Comparison of ENCODE assay signal across 8 cellular contexts in the genomic region with DNA sequence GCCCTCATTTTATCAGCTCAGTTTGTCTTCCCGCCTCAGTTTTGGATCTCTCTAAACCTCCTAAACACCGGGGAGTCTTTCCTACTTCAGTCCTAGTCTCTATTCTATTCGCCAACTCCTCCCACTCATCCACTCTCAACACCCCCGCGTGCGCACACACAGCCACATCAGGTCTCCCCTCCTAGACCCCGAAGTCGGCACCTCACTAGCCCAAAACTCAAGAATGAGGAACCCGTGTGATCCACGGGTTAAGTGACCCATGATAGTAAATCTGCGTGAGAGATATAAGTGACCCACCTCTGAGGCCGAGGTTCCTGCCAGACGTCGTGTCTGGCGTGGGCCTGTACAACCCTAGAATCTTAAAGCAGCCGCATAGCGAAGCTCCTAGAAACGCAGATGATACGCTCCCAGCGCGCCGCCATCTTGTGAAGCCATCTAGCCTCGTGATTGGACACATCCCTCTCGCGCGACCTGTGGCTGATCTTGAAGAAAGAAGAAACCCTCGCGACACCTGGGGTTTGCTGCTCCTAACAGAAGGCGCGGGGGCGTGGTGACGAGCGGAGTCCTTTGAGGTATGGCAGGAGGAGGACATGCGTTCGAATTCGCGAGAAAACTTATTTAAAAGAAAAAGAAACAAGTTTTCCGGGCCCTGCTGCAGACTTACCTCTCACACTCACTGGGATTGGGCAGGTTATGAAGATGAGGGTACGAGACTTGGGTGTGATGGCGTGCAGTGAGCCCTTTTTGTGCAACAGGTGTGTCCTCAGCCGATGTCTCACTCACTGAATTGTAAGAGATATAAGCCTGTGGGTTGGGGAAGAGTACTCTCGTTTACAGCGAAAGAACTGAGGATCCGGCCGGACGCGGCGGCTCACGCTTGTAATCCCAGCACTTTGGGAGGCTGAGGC. TPM values are rescaled to one million over a fixed set of nuclear protein-coding genes. Genes with fewer than 3 reads are reported as not detected.
DNase-seq lines count a peak whose midpoint lies in the region; ATAC-seq and TF ChIP-seq lines count a peak whose summit lies in the region.

A gene with protein sequence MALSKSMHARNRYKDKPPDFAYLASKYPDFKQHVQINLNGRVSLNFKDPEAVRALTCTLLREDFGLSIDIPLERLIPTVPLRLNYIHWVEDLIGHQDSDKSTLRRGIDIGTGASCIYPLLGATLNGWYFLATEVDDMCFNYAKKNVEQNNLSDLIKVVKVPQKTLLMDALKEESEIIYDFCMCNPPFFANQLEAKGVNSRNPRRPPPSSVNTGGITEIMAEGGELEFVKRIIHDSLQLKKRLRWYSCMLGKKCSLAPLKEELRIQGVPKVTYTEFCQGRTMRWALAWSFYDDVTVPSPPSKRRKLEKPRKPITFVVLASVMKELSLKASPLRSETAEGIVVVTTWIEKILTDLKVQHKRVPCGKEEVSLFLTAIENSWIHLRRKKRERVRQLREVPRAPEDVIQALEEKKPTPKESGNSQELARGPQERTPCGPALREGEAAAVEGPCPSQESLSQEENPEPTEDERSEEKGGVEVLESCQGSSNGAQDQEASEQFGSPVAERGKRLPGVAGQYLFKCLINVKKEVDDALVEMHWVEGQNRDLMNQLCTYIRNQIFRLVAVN (minus strand): TSS at position 427 of the 908 bp plus-strand sequence. CDS start 9,557 bp downstream, outside the sequence.

- H3K9me3 ChIP-seq in upper lobe of right lung = no peaks in the 10 kb centered on the region

- no peak for TF ChIP-seq CTCF in upper lobe of right lung (IDR thresholded peaks at IDR 0.05)

- H3K27me3 ChIP-seq in upper lobe of right lung = no peaks in the 10 kb centered on the region

- intact Hi-C loops in left cardiac atrium (cut with DNase I) = loop anchor here in 1 of 2 donors (10.0 kb wide), 1 partner anchor 173 kb away; no protein-coding TSS in a partner anchor
- intact Hi-C loops in posterior vena cava (cut with DNase I) = loop anchor here in 1 of 2 donors (10.0 kb wide), 1 partner anchor 83 kb away; a partner anchor contains a TSS
- intact Hi-C loops in upper lobe of right lung (cut with DNase I) = no loop called here

- H3K4me1 ChIP-seq in upper lobe of right lung = peaks cover 8% of the 10 kb centered on the region

- peak within 1 kb of the TSS; percentile 63 for H3K4me3 ChIP-seq in upper lobe of right lung

- H3K27ac ChIP-seq in upper lobe of right lung = peak within 1 kb of the TSS; percentile 89

- ATAC-seq in HG02884 (IDR thresholded peaks at IDR 0.05; ENCODE audit: unreplicated experiment) (peak; percentile 88), left cardiac atrium (peak; percentile 100), upper lobe of right lung (peak; percentile 100)

- DNase-seq in NCI-H146 treated with DMSO at 0.1 percent for 48 hours (lab: John Stamatoyannopoulos, UW; ENCODE audit: unreplicated experiment) (peak; percentile 97), T-helper 1 cell (peak; percentile 89 to 98 (median 96)), amniotic epithelial cell (ENCODE audit: low read depth) (peak; percentile 99), left cardiac atrium (peak; percentile 99), posterior vena cava (ENCODE audit: low spot score) (peak; percentile 99), upper lobe of right lung (peak; percentile 99)

- no peaks in the 10 kb centered on the region for H3K36me3 ChIP-seq in upper lobe of right lung

- TF ChIP-seq POLR2A in GM15510 (IDR thresholded peaks at IDR 0.05; ENCODE audit: borderline replicate concordance, extremely low read depth, insufficient read length) = peak; percentile 80

RNA-seq across cellular contexts. Expression of the gene that starts here (rescaled TPM):
- 10 to 100 TPM; 19.2 to 22.7 TPM for total RNA-seq in left cardiac atrium
- 10 to 100 TPM; 27.6 to 29.4 TPM for total RNA-seq in posterior vena cava
- total RNA-seq in upper lobe of right lung = 30.0 TPM

Comparison
In these comparisons a context has a peak if more than half of its experiments do, and no peak if none do; other contexts are left out.
1. Peak in every context shown above with its lines: DNase-seq, ATAC-seq, H3K4me3 ChIP-seq and H3K27ac ChIP-seq.